16 cellular contexts compared by ENCODE assay signal in genomic region chr2:238281826-238282480, GRCh38.
"Had no signal": no experiment of that assay in that cellular context is flagged by ENCODE, and none has a peak within 500 bp of the region (broad histone marks: within the 10 kb centered on the region; RNA-seq: fewer than 3 reads in every experiment).

No MANE protein-coding gene starts in this region.

- DNase-seq: activated CD4-positive, alpha-beta T cell treated with anti-CD3 and anti-CD28 coated beads, Interleukin-2, amount 50 U/mL, for 4 hours; activated CD4-positive, CD25-positive, alpha-beta regulatory T cell treated with anti-CD3 and anti-CD28 coated beads, Interleukin-2, amount 50 U/mL, for 72 hours; activated effector memory CD4-positive, alpha-beta T cell treated with anti-CD3 and anti-CD28 coated beads, Interleukin-2, amount 50 U/mL, for 16 hours; amniotic stem cell; central memory CD4-positive, alpha-beta T cell; hippocampal formation; nephron progenitor cell; stimulated activated CD4-positive, alpha-beta T cell treated with anti-CD3 and anti-CD28 coated beads, Interleukin-2, amount 100 ng/mL, for 48 hours; stimulated activated naive B cell treated with anti-CD40 and anti-IgM and Interleukin-4, amounts not matched to agents 10 μg/mL and 1 μg/mL and 100 μg/mL, for 72 hours; T1000; thyroid gland had no signal

- H3K27me3 ChIP-seq: body of pancreas, esophagus muscularis mucosa, pancreas, thyroid gland had no signal

- H3K36me3 Mint-ChIP-seq: activated naive CD4-positive, alpha-beta T cell treated with anti-CD3 and anti-CD28 coated beads, Interleukin-2, amount 50 U/mL, for 72 hours had no signal

- H3K27me3 Mint-ChIP-seq: stimulated activated naive B cell treated with anti-CD40 and anti-IgM and Interleukin-4, amounts not matched to agents 10 μg/mL and 1 μg/mL and 100 μg/mL, for 72 hours had no signal

- H3K9me3 ChIP-seq: body of pancreas, esophagus muscularis mucosa, pancreas, thyroid gland had no signal

- H3K4me3 ChIP-seq: body of pancreas, coronary artery, esophagus muscularis mucosa, pancreas, thyroid gland had no signal

- H3K36me3 ChIP-seq: thyroid gland had no signal

- H3K4me3 Mint-ChIP-seq: nephron progenitor cell; stimulated activated naive B cell treated with anti-CD40 and anti-IgM and Interleukin-4, amounts not matched to agents 10 μg/mL and 1 μg/mL and 100 μg/mL, for 72 hours had no signal

- H3K9me3 Mint-ChIP-seq: activated naive CD4-positive, alpha-beta T cell treated with anti-CD3 and anti-CD28 coated beads, Interleukin-2, amount 50 U/mL, for 72 hours; nephron progenitor cell; stimulated activated naive B cell treated with anti-CD40 and anti-IgM and Interleukin-4, amounts not matched to agents 10 μg/mL and 1 μg/mL and 100 μg/mL, for 72 hours had no signal

- ATAC-seq: activated naive CD4-positive, alpha-beta T cell treated with anti-CD3 and anti-CD28 coated beads, Interleukin-2, amount 50 U/mL, for 72 hours; body of pancreas; pancreas; stimulated activated naive B cell treated with anti-CD40 and anti-IgM and Interleukin-4, amounts not matched to agents 10 μg/mL and 1 μg/mL and 100 μg/mL, for 72 hours had no signal

- H3K27ac Mint-ChIP-seq: activated naive CD4-positive, alpha-beta T cell treated with anti-CD3 and anti-CD28 coated beads, Interleukin-2, amount 50 U/mL, for 72 hours; nephron progenitor cell; stimulated activated naive B cell treated with anti-CD40 and anti-IgM and Interleukin-4, amounts not matched to agents 10 μg/mL and 1 μg/mL and 100 μg/mL, for 72 hours had no signal

- H3K27ac ChIP-seq: coronary artery, thyroid gland had no signal
